9 cellular contexts compared by ENCODE assay signal in genomic region chr12:121059031-121059898, GRCh38. TPM values are rescaled to one million over a fixed set of nuclear protein-coding genes. Genes with fewer than 3 reads are reported as not detected.
A peak's percentile ranks its signal among the peaks of the same experiment; 100 is the strongest.
DNase-seq lines count a peak whose midpoint lies in the region; ATAC-seq and TF ChIP-seq lines count a peak whose summit lies in the region.
"Had no signal": no experiment of that assay in that cellular context is flagged by ENCODE, and none has a peak within 500 bp of the region (broad histone marks: within the 10 kb centered on the region; RNA-seq: fewer than 3 reads in every experiment).

No MANE protein-coding gene starts in this region.

- H3K4me3 Mint-ChIP-seq in T-helper 2 cell treated with Interferon-gamma antibody and Interleukin-4, amounts not matched to agents 5 μg/mL and 100 μg/mL, for 36 hours: peak overlapping the region; percentile 72
- H3K4me3 Mint-ChIP-seq in stimulated activated effector memory CD8-positive, alpha-beta T cell treated with anti-CD3 and anti-CD28 coated beads, Interleukin-12 subunit alpha, Interleukin-12 subunit beta, amount 100 ng/mL, for 72 hours: peak overlapping the region; percentile 75

- H3K9me3 ChIP-seq in colonic mucosa: no peaks in the 10 kb centered on the region
- H3K9me3 ChIP-seq: tibial artery had no signal

- DNase-seq in T-helper 2 cell treated with Interferon-gamma antibody and Interleukin-4, amounts not matched to agents 5 μg/mL and 100 μg/mL, for 36 hours (ENCODE audit: low spot score): no peak
- DNase-seq in T-helper 2 cell (no peak), colonic mucosa (peak; percentile 15), NCI-H2107 treated with DMSO at 0.1 percent for 48 hours (lab: John Stamatoyannopoulos, UW; ENCODE audit: unreplicated experiment) (no peak), SHP77 (lab: John Stamatoyannopoulos, UW) (no peak)
- peak in 1 of 2 donors; percentile 52 for DNase-seq in stimulated activated effector memory CD8-positive, alpha-beta T cell treated with anti-CD3 and anti-CD28 coated beads, Interleukin-12 subunit alpha, Interleukin-12 subunit beta, amount 100 ng/mL, for 72 hours (ENCODE audit: low spot score in 2 of 2)
- DNase-seq: tibial artery had no signal

- H3K4me1 ChIP-seq in colonic mucosa: no peaks in the 10 kb centered on the region

- H3K36me3 Mint-ChIP-seq in T-helper 2 cell treated with Interferon-gamma antibody and Interleukin-4, amounts not matched to agents 5 μg/mL and 100 μg/mL, for 36 hours (ENCODE audit: low read depth): no peaks in the 10 kb centered on the region
- no peaks in the 10 kb centered on the region for H3K36me3 Mint-ChIP-seq in stimulated activated effector memory CD8-positive, alpha-beta T cell treated with anti-CD3 and anti-CD28 coated beads, Interleukin-12 subunit alpha, Interleukin-12 subunit beta, amount 100 ng/mL, for 72 hours

- H3K27ac ChIP-seq in colonic mucosa: peak overlapping the region; percentile 65

- ATAC-seq in HG03135 (IDR thresholded peaks at IDR 0.05; ENCODE audit: unreplicated experiment) (peak; percentile 16), GM21447 (IDR thresholded peaks at IDR 0.05; ENCODE audit: unreplicated experiment) (no peak)
- ATAC-seq in stimulated activated effector memory CD8-positive, alpha-beta T cell treated with anti-CD3 and anti-CD28 coated beads, Interleukin-12 subunit alpha, Interleukin-12 subunit beta, amount 100 ng/mL, for 72 hours: no peak

- H3K27me3 ChIP-seq in colonic mucosa: no peaks in the 10 kb centered on the region

- H3K36me3 ChIP-seq in colonic mucosa: no peaks in the 10 kb centered on the region
- H3K36me3 ChIP-seq: tibial artery had no signal

- no peak overlapping the region for H3K4me3 ChIP-seq in colonic mucosa

- H3K27me3 Mint-ChIP-seq in T-helper 2 cell treated with Interferon-gamma antibody and Interleukin-4, amounts not matched to agents 5 μg/mL and 100 μg/mL, for 36 hours (ENCODE audit: low read depth): no peaks in the 10 kb centered on the region

- no peak overlapping the region for H3K9ac ChIP-seq in colonic mucosa (ENCODE audit: low read depth in 2 of 2, low read length in 2 of 2)

- intact Hi-C loops in colonic mucosa (cut with DNase I): no loop called here

- H3K9me3 Mint-ChIP-seq in T-helper 2 cell treated with Interferon-gamma antibody and Interleukin-4, amounts not matched to agents 5 μg/mL and 100 μg/mL, for 36 hours: no peaks in the 10 kb centered on the region
- H3K9me3 Mint-ChIP-seq in stimulated activated effector memory CD8-positive, alpha-beta T cell treated with anti-CD3 and anti-CD28 coated beads, Interleukin-12 subunit alpha, Interleukin-12 subunit beta, amount 100 ng/mL, for 72 hours: no peaks in the 10 kb centered on the region

- TF ChIP-seq CTCF in colonic mucosa (IDR thresholded peaks at IDR 0.05): no peak

- peaks cover 14% of the 10 kb centered on the region for H3K4me1 Mint-ChIP-seq in T-helper 2 cell treated with Interferon-gamma antibody and Interleukin-4, amounts not matched to agents 5 μg/mL and 100 μg/mL, for 36 hours (ENCODE audit: low read depth)
- peaks cover 18% of the 10 kb centered on the region for H3K4me1 Mint-ChIP-seq in stimulated activated effector memory CD8-positive, alpha-beta T cell treated with anti-CD3 and anti-CD28 coated beads, Interleukin-12 subunit alpha, Interleukin-12 subunit beta, amount 100 ng/mL, for 72 hours

- H3K27ac Mint-ChIP-seq in T-helper 2 cell treated with Interferon-gamma antibody and Interleukin-4, amounts not matched to agents 5 μg/mL and 100 μg/mL, for 36 hours: peak overlapping the region; percentile 95
- peak overlapping the region; percentile 97 for H3K27ac Mint-ChIP-seq in stimulated activated effector memory CD8-positive, alpha-beta T cell treated with anti-CD3 and anti-CD28 coated beads, Interleukin-12 subunit alpha, Interleukin-12 subunit beta, amount 100 ng/mL, for 72 hours

RNA-seq across cellular contexts. Expression of gene OASL, which starts 20.2 kb away (rescaled TPM):
- 1 to 10 TPM; 5.2 to 7.0 TPM for total RNA-seq in colonic mucosa

RNA-seq across cellular contexts. Expression of gene C12orf43, which starts 43.0 kb away (rescaled TPM):
- total RNA-seq in colonic mucosa: 10 to 100 TPM; 10.6 to 18.3 TPM
